25 cellular contexts compared by ENCODE assay signal in genomic region chr10:98560585-98560984, GRCh38.
"Had no signal": no experiment of that assay in that cellular context is flagged by ENCODE, and none has a peak within 500 bp of the region (broad histone marks: within the 10 kb centered on the region; RNA-seq: fewer than 3 reads in every experiment).

No MANE protein-coding gene starts in this region.

- H3K4me1 ChIP-seq: heart right ventricle, left lung, prostate gland, right atrium auricular region, spleen, suprapubic skin, transverse colon, vagina had no signal

- DNase-seq: effector CD8-positive, alpha-beta T cell; foreskin melanocyte; glutamatergic neuron; heart right ventricle; hippocampal formation; left cardiac atrium; left lung; mammary epithelial cell; naive thymus-derived CD8-positive, alpha-beta T cell; nephron progenitor cell; nucleus accumbens; sigmoid colon; spleen; stimulated activated CD4-positive, alpha-beta T cell treated with anti-CD3 and anti-CD28 coated beads, Interleukin-2, amount 100 ng/mL, for 48 hours; stimulated activated naive CD4-positive, alpha-beta T cell; stimulated activated naive CD8-positive, alpha-beta T cell treated with anti-CD3 and anti-CD28 coated beads, Interleukin-15, amount 100 ng/mL, for 72 hours; transverse colon had no signal

- H3K36me3 Mint-ChIP-seq: naive thymus-derived CD8-positive, alpha-beta T cell had no signal

- H3K36me3 ChIP-seq: heart right ventricle, left lung, prostate gland, right atrium auricular region, sigmoid colon, spleen, suprapubic skin, transverse colon, vagina had no signal

- ATAC-seq: esophagus mucosa; heart right ventricle; left cardiac atrium; left lung; naive thymus-derived CD8-positive, alpha-beta T cell; stimulated activated naive CD8-positive, alpha-beta T cell treated with anti-CD3 and anti-CD28 coated beads, Interleukin-15, amount 100 ng/mL, for 72 hours had no signal

- H3K4me3 ChIP-seq: heart right ventricle, left lung, prostate gland, right atrium auricular region, sigmoid colon, skin epidermis, spleen, suprapubic skin, transverse colon, vagina had no signal

- H3K27ac Mint-ChIP-seq: endodermal cell; naive thymus-derived CD8-positive, alpha-beta T cell; nephron progenitor cell; stimulated activated naive CD8-positive, alpha-beta T cell treated with anti-CD3 and anti-CD28 coated beads, Interleukin-15, amount 100 ng/mL, for 72 hours had no signal

- H3K9me3 Mint-ChIP-seq: endodermal cell; naive thymus-derived CD8-positive, alpha-beta T cell; nephron progenitor cell; stimulated activated naive CD8-positive, alpha-beta T cell treated with anti-CD3 and anti-CD28 coated beads, Interleukin-15, amount 100 ng/mL, for 72 hours had no signal

- H3K4me3 Mint-ChIP-seq: endodermal cell; naive thymus-derived CD8-positive, alpha-beta T cell; nephron progenitor cell; stimulated activated naive CD8-positive, alpha-beta T cell treated with anti-CD3 and anti-CD28 coated beads, Interleukin-15, amount 100 ng/mL, for 72 hours had no signal

- H3K27me3 ChIP-seq: left lung, right atrium auricular region, sigmoid colon, suprapubic skin, transverse colon, vagina had no signal

- H3K9me3 ChIP-seq: heart right ventricle, left lung, prostate gland, right atrium auricular region, sigmoid colon, spleen, suprapubic skin, transverse colon, vagina had no signal

- H3K27ac ChIP-seq: epithelial cell of prostate, heart right ventricle, left lung, prostate gland, right atrium auricular region, sigmoid colon, skin epidermis, spleen, suprapubic skin, transverse colon, vagina had no signal

- H3K4me1 Mint-ChIP-seq: naive thymus-derived CD8-positive, alpha-beta T cell; stimulated activated naive CD8-positive, alpha-beta T cell treated with anti-CD3 and anti-CD28 coated beads, Interleukin-15, amount 100 ng/mL, for 72 hours had no signal
